In genomic region chr1:55768345-55768952, GRCh38 we compare ENCODE assay signal across 22 cellular contexts.
"Had no signal": no experiment of that assay in that cellular context is flagged by ENCODE, and none has a peak within 500 bp of the region (broad histone marks: within the 10 kb centered on the region; RNA-seq: fewer than 3 reads in every experiment).

No MANE protein-coding gene starts in this region.

- H3K27ac ChIP-seq: hepatocyte, left ventricle myocardium inferior, ovary, skin epidermis, suprapubic skin, thoracic aorta, uterus had no signal

- DNase-seq: islet precursor cell; left ventricle myocardium inferior; midbrain; mucosa of descending colon; naive thymus-derived CD4-positive, alpha-beta T cell; ovary; stimulated activated CD4-positive, alpha-beta T cell treated with anti-CD3 and anti-CD28 coated beads, Interleukin-12 subunit alpha, Interleukin-12 subunit beta, amount 100 ng/mL, for 4 hours; stimulated activated CD4-positive, alpha-beta T cell treated with anti-CD3 and anti-CD28 coated beads, Interleukin-15, amount 100 ng/mL, for 24 hours; stimulated activated CD4-positive, alpha-beta T cell treated with anti-CD3 and anti-CD28 coated beads, Interleukin-2, amount 100 ng/mL, for 24 hours; stimulated activated CD4-positive, alpha-beta T cell treated with anti-CD3 and anti-CD28 coated beads, Interleukin-4, amount 100 ng/mL, for 1 hour; stimulated activated naive B cell treated with anti-CD40 and anti-IgM and Interleukin-4, amounts not matched to agents 10 μg/mL and 1 μg/mL and 100 μg/mL, for 72 hours; stimulated activated naive CD8-positive, alpha-beta T cell treated with anti-CD3 and anti-CD28 coated beads, Interleukin-15, Interleukin-2, amounts not matched to agents 100 U/mL and 50 U/mL, for 24 hours; tibial artery; uterus had no signal

- H3K36me3 ChIP-seq: left ventricle myocardium inferior, ovary, suprapubic skin, thoracic aorta, tibial artery, uterus had no signal

- H3K4me1 ChIP-seq: left ventricle myocardium inferior, suprapubic skin, uterus had no signal

- ATAC-seq: mucosa of descending colon; naive thymus-derived CD4-positive, alpha-beta T cell; natural killer cell treated with Interleukin-12 subunit alpha and Interleukin-12 subunit beta and Interleukin-15 and Interleukin-18, amount 100 ng/mL, for 72 hours; right cardiac atrium; sciatic nerve; stimulated activated naive B cell treated with anti-CD40 and anti-IgM and Interleukin-4, amounts not matched to agents 10 μg/mL and 1 μg/mL and 100 μg/mL, for 72 hours; stimulated activated naive CD8-positive, alpha-beta T cell treated with anti-CD3 and anti-CD28 coated beads, Interleukin-15, Interleukin-2, amounts not matched to agents 100 U/mL and 50 U/mL, for 24 hours had no signal

- H3K79me2 ChIP-seq: hepatocyte had no signal

- H3K9me3 ChIP-seq: mucosa of descending colon, ovary, suprapubic skin, thoracic aorta, tibial artery, uterus had no signal

- H3K4me2 ChIP-seq: hepatocyte had no signal

- H3K27me3 ChIP-seq: hepatocyte, ovary, suprapubic skin, tibial artery, uterus had no signal

- H2AFZ ChIP-seq: hepatocyte had no signal

- H3K4me3 ChIP-seq: hepatocyte, left ventricle myocardium inferior, lung, mucosa of descending colon, ovary, skin epidermis, suprapubic skin, thoracic aorta, tibial artery, uterus had no signal
